In genomic region chr6:105781905-105782304, GRCh38 we compare ENCODE assay signal across 17 cellular contexts.
DNase-seq lines count a peak whose midpoint lies in the region; ATAC-seq lines count a peak whose summit lies in the region.
"Had no signal": no experiment of that assay in that cellular context is flagged by ENCODE, and none has a peak within 500 bp of the region (broad histone marks: within the 10 kb centered on the region; RNA-seq: fewer than 3 reads in every experiment).

No MANE protein-coding gene starts in this region.

- no peaks in the 10 kb centered on the region for H3K36me3 ChIP-seq in KOPT-K1 (ENCODE audit: insufficient read depth, low read length)
- H3K36me3 ChIP-seq in MG63, result no peaks in the 10 kb centered on the region
- H3K36me3 ChIP-seq: BLaER1 treated with 17β-estradiol and CSF1 and Interleukin-3, amounts not matched to agents 10 nM and 100 nM; left lung had no signal

- H3K27me3 Mint-ChIP-seq in activated CD4-positive, alpha-beta memory T cell treated with anti-CD3 and anti-CD28 coated beads, Interleukin-2, amount 10 ng/mL, durations not matched to agents 7 days and 5 days, result no peaks in the 10 kb centered on the region
- H3K27me3 Mint-ChIP-seq in activated CD4-positive, alpha-beta memory T cell treated with anti-CD3 and anti-CD28 coated beads for 36 hours, result no peaks in the 10 kb centered on the region
- no peaks in the 10 kb centered on the region for H3K27me3 Mint-ChIP-seq in activated T-helper 2 cell treated with anti-CD3 and anti-CD28 coated beads, Interferon-gamma antibody, Interleukin-2, Interleukin-4, amounts not matched to agents 10 μg/mL and 5 μg/mL and 100 μg/mL, durations not matched to agents 14 hours and 24 hours and 36 hours (ENCODE audit: low read depth)
- H3K27me3 Mint-ChIP-seq in naive thymus-derived CD8-positive, alpha-beta T cell, result peaks cover 0 to 6% (median 0%) of the 10 kb centered on the region in 5 donors

- ATAC-seq in naive thymus-derived CD8-positive, alpha-beta T cell, result peak; percentile 77 to 93
- ATAC-seq in HG03460 (IDR thresholded peaks at IDR 0.05; ENCODE audit: unreplicated experiment), result no peak
- ATAC-seq: A549, left lung, SK-N-SH treated with all-trans-retinoic acid at 6 μM for 48 hours had no signal

- peak overlapping the region; percentile 51 for H3K27ac ChIP-seq in KOPT-K1 (ENCODE audit: low read depth, low read length, poor library complexity, severe bottlenecking)
- H3K27ac ChIP-seq: A549; BLaER1 treated with 17β-estradiol and CSF1 and Interleukin-3, amounts not matched to agents 10 nM and 100 nM; left lung had no signal

- H3K9me3 ChIP-seq in KOPT-K1 (ENCODE audit: insufficient read depth, low read length, poor library complexity, severe bottlenecking) (peaks cover 8% of the 10 kb centered on the region), MG63 (0 out of 2 replicates have a peak, but pooled peaks cover 1% of the 10 kb centered on the region)
- H3K9me3 ChIP-seq: A549, left lung had no signal

- POLR2A ChIA-PET in activated CD4-positive, alpha-beta memory T cell treated with anti-CD3 and anti-CD28 coated beads, Interleukin-2, amount 10 ng/mL, durations not matched to agents 7 days and 5 days (lab: Charles Lee), result interaction anchor here (0.9 to 1.8 kb wide), 8 partner anchors 9 to 337 kb away, joined by 3 to 6 read pairs (median 4); partner anchors contain the start of gene PRDM1
- POLR2A ChIA-PET in activated CD4-positive, alpha-beta memory T cell treated with anti-CD3 and anti-CD28 coated beads for 36 hours (lab: Charles Lee), result no interaction called here
- POLR2A ChIA-PET in naive thymus-derived CD8-positive, alpha-beta T cell (lab: Charles Lee), result no interaction called here

- peak overlapping the region; percentile 2 for H3K4me3 Mint-ChIP-seq in activated CD4-positive, alpha-beta memory T cell treated with anti-CD3 and anti-CD28 coated beads, Interleukin-2, amount 10 ng/mL, durations not matched to agents 7 days and 5 days
- H3K4me3 Mint-ChIP-seq in activated CD4-positive, alpha-beta memory T cell treated with anti-CD3 and anti-CD28 coated beads for 36 hours, result no peak overlapping the region
- peak overlapping the region; percentile 6 for H3K4me3 Mint-ChIP-seq in activated T-helper 2 cell treated with anti-CD3 and anti-CD28 coated beads, Interferon-gamma antibody, Interleukin-2, Interleukin-4, amounts not matched to agents 10 μg/mL and 5 μg/mL and 100 μg/mL, durations not matched to agents 14 hours and 24 hours and 36 hours (ENCODE audit: low read depth)
- H3K4me3 Mint-ChIP-seq in naive thymus-derived CD8-positive, alpha-beta T cell, result peak overlapping the region; percentile 2 to 83 (median 55)

- H3K9me3 Mint-ChIP-seq in activated CD4-positive, alpha-beta memory T cell treated with anti-CD3 and anti-CD28 coated beads, Interleukin-2, amount 10 ng/mL, durations not matched to agents 7 days and 5 days, result peaks cover 19% of the 10 kb centered on the region
- peaks cover 4% of the 10 kb centered on the region for H3K9me3 Mint-ChIP-seq in activated CD4-positive, alpha-beta memory T cell treated with anti-CD3 and anti-CD28 coated beads for 36 hours
- peaks cover 30% of the 10 kb centered on the region for H3K9me3 Mint-ChIP-seq in activated T-helper 2 cell treated with anti-CD3 and anti-CD28 coated beads, Interferon-gamma antibody, Interleukin-2, Interleukin-4, amounts not matched to agents 10 μg/mL and 5 μg/mL and 100 μg/mL, durations not matched to agents 14 hours and 24 hours and 36 hours
- H3K9me3 Mint-ChIP-seq in naive thymus-derived CD8-positive, alpha-beta T cell, result peaks cover 0 to 4% (median 0%) of the 10 kb centered on the region in 9 donors

- DNase-seq in activated CD4-positive, alpha-beta memory T cell treated with anti-CD3 and anti-CD28 coated beads, Interleukin-2, amount 10 ng/mL, durations not matched to agents 7 days and 5 days, result no peak
- DNase-seq in activated CD4-positive, alpha-beta memory T cell treated with anti-CD3 and anti-CD28 coated beads for 36 hours, result no peak
- DNase-seq in activated T-helper 2 cell treated with anti-CD3 and anti-CD28 coated beads, Interferon-gamma antibody, Interleukin-2, Interleukin-4, amounts not matched to agents 10 μg/mL and 5 μg/mL and 100 μg/mL, durations not matched to agents 14 hours and 24 hours and 36 hours (ENCODE audit: low spot score), result no peak
- DNase-seq in naive thymus-derived CD8-positive, alpha-beta T cell, result peak in 3 of 10 donors; percentile 19 to 61 (median 49)
- DNase-seq in NCI-H1048 (lab: John Stamatoyannopoulos, UW) (no peak), MG63 (no peak)
- DNase-seq: dermis blood vessel endothelial cell, DMS53, left lung, NCI-H1436, NCI-H82, retina had no signal

- H3K36me3 Mint-ChIP-seq in activated CD4-positive, alpha-beta memory T cell treated with anti-CD3 and anti-CD28 coated beads, Interleukin-2, amount 10 ng/mL, durations not matched to agents 7 days and 5 days (ENCODE audit: low read depth), result peaks cover 25% of the 10 kb centered on the region
- no peaks in the 10 kb centered on the region for H3K36me3 Mint-ChIP-seq in activated CD4-positive, alpha-beta memory T cell treated with anti-CD3 and anti-CD28 coated beads for 36 hours
- peaks cover 16% of the 10 kb centered on the region for H3K36me3 Mint-ChIP-seq in activated T-helper 2 cell treated with anti-CD3 and anti-CD28 coated beads, Interferon-gamma antibody, Interleukin-2, Interleukin-4, amounts not matched to agents 10 μg/mL and 5 μg/mL and 100 μg/mL, durations not matched to agents 14 hours and 24 hours and 36 hours (ENCODE audit: low read depth)
- H3K36me3 Mint-ChIP-seq in naive thymus-derived CD8-positive, alpha-beta T cell, result no peaks in the 10 kb centered on the region

- peak overlapping the region; percentile 67 for H3K27ac Mint-ChIP-seq in activated CD4-positive, alpha-beta memory T cell treated with anti-CD3 and anti-CD28 coated beads, Interleukin-2, amount 10 ng/mL, durations not matched to agents 7 days and 5 days
- no peak overlapping the region for H3K27ac Mint-ChIP-seq in activated CD4-positive, alpha-beta memory T cell treated with anti-CD3 and anti-CD28 coated beads for 36 hours
- H3K27ac Mint-ChIP-seq in activated T-helper 2 cell treated with anti-CD3 and anti-CD28 coated beads, Interferon-gamma antibody, Interleukin-2, Interleukin-4, amounts not matched to agents 10 μg/mL and 5 μg/mL and 100 μg/mL, durations not matched to agents 14 hours and 24 hours and 36 hours, result peak overlapping the region; percentile 36
- peak overlapping the region in 8 of 10 donors; percentile 1 to 75 (median 34) for H3K27ac Mint-ChIP-seq in naive thymus-derived CD8-positive, alpha-beta T cell

- no peaks in the 10 kb centered on the region for H3K27me3 ChIP-seq in MG63
- H3K27me3 ChIP-seq: BLaER1 treated with 17β-estradiol and CSF1 and Interleukin-3, amounts not matched to agents 10 nM and 100 nM; left lung had no signal

- H3K4me3 ChIP-seq in MG63, result no peak overlapping the region
- H3K4me3 ChIP-seq: A549; BLaER1 treated with 17β-estradiol and CSF1 and Interleukin-3, amounts not matched to agents 10 nM and 100 nM; left lung had no signal

- peaks cover 58% of the 10 kb centered on the region for H3K4me1 Mint-ChIP-seq in activated CD4-positive, alpha-beta memory T cell treated with anti-CD3 and anti-CD28 coated beads, Interleukin-2, amount 10 ng/mL, durations not matched to agents 7 days and 5 days
- peaks cover 24% of the 10 kb centered on the region for H3K4me1 Mint-ChIP-seq in activated CD4-positive, alpha-beta memory T cell treated with anti-CD3 and anti-CD28 coated beads for 36 hours (ENCODE audit: low read depth)
- H3K4me1 Mint-ChIP-seq in activated T-helper 2 cell treated with anti-CD3 and anti-CD28 coated beads, Interferon-gamma antibody, Interleukin-2, Interleukin-4, amounts not matched to agents 10 μg/mL and 5 μg/mL and 100 μg/mL, durations not matched to agents 14 hours and 24 hours and 36 hours (ENCODE audit: low read depth), result peaks cover 59% of the 10 kb centered on the region
- peaks cover 15 to 52% (median 35%) of the 10 kb centered on the region in 4 donors for H3K4me1 Mint-ChIP-seq in naive thymus-derived CD8-positive, alpha-beta T cell

- intact Hi-C loops in activated CD4-positive, alpha-beta memory T cell treated with anti-CD3 and anti-CD28 coated beads for 36 hours (cut with micrococcal nuclease), result loop anchor here (1.0 to 10.0 kb wide), 3 partner anchors 118 to 315 kb away; no protein-coding TSS in a partner anchor
- intact Hi-C loops in activated T-helper 2 cell treated with anti-CD3 and anti-CD28 coated beads, Interferon-gamma antibody, Interleukin-2, Interleukin-4, amounts not matched to agents 10 μg/mL and 5 μg/mL and 100 μg/mL, durations not matched to agents 14 hours and 24 hours and 36 hours (cut with micrococcal nuclease), result loop anchor here (1.0 kb wide), 1 partner anchor 27 kb away; no protein-coding TSS in a partner anchor

- CTCF ChIA-PET in activated CD4-positive, alpha-beta memory T cell treated with anti-CD3 and anti-CD28 coated beads, Interleukin-2, amount 10 ng/mL, durations not matched to agents 7 days and 5 days (lab: Charles Lee), result interaction anchor here (1.2 to 1.9 kb wide), 3 partner anchors 9 to 31 kb away, joined by 3 to 11 read pairs (median 5); no protein-coding TSS in a partner anchor
- CTCF ChIA-PET in activated CD4-positive, alpha-beta memory T cell treated with anti-CD3 and anti-CD28 coated beads for 36 hours (lab: Charles Lee), result interaction anchor here (1.1 kb wide), 2 partner anchors 9 to 44 kb away, joined by 3 to 4 read pairs; no protein-coding TSS in a partner anchor
